Comparison of ENCODE assay signal across 1 cellular context in genomic region chr16:588639-588888, GRCh38.
TF ChIP-seq lines count a peak whose summit lies in the region.

No MANE protein-coding gene starts in this region.

TF ChIP-seq in HepG2, 621 proteins besides CTCF, POLR2A, EP300 and RAD21 (continued from another document and continues in another):
- TF ChIP-seq ZNF710 (CRISPR knock-in tag; IDR thresholded peaks at IDR 0.05; ENCODE audit: borderline replicate concordance) (no peak), JARID2 (CRISPR knock-in tag; IDR thresholded peaks at IDR 0.05; ENCODE audit: insufficient replicate concordance) (no peak), NFYC (CRISPR knock-in tag; IDR thresholded peaks at IDR 0.05) (no peak), TBL1XR1 (IDR thresholded peaks at IDR 0.05; ENCODE audit: borderline replicate concordance, low read length, partially characterized antibody) (no peak), ZFP90 (CRISPR knock-in tag; IDR thresholded peaks at IDR 0.05; ENCODE audit: borderline replicate concordance) (no peak), KLF11 (CRISPR knock-in tag; IDR thresholded peaks at IDR 0.05) (no peak), ATF7-NPFF (CRISPR knock-in tag; IDR thresholded peaks at IDR 0.05; ENCODE audit: low read depth) (0 out of 2 replicates have a peak, but pooled peaks have one; percentile 15), MAX (IDR thresholded peaks at IDR 0.05) (no peak), ZNF432 (CRISPR knock-in tag; IDR thresholded peaks at IDR 0.05; ENCODE audit: borderline replicate concordance) (no peak), SRSF9 (IDR thresholded peaks at IDR 0.05; ENCODE audit: borderline replicate concordance, insufficient read depth, low read depth, low read length, poor library complexity, severe bottlenecking) (no peak), MTF2 (CRISPR knock-in tag; IDR thresholded peaks at IDR 0.05; ENCODE audit: borderline replicate concordance) (no peak), HOXA5 (CRISPR knock-in tag; IDR thresholded peaks at IDR 0.05) (no peak; the same call in 1 of the 2 replicates), ZNF607 (CRISPR knock-in tag; IDR thresholded peaks at IDR 0.05; ENCODE audit: borderline replicate concordance) (no peak), ZNF564 (CRISPR knock-in tag; IDR thresholded peaks at IDR 0.05) (no peak), EEA1 (CRISPR knock-in tag; IDR thresholded peaks at IDR 0.05; ENCODE audit: borderline replicate concordance) (no peak), ZNF430 (CRISPR knock-in tag; IDR thresholded peaks at IDR 0.05) (no peak; the same call in 1 of the 2 replicates), SPEN (CRISPR knock-in tag; IDR thresholded peaks at IDR 0.05; ENCODE audit: low read depth) (no peak), MLX (CRISPR knock-in tag; IDR thresholded peaks at IDR 0.05) (no peak), HOXA7 (CRISPR knock-in tag; IDR thresholded peaks at IDR 0.05) (no peak), MTERF4 (CRISPR knock-in tag; IDR thresholded peaks at IDR 0.05) (0 out of 2 replicates have a peak, but pooled peaks have one; percentile 22), ZSCAN25 (CRISPR knock-in tag; IDR thresholded peaks at IDR 0.05) (no peak), CREB3 (CRISPR knock-in tag; IDR thresholded peaks at IDR 0.05) (no peak), ZNF619 (CRISPR knock-in tag; IDR thresholded peaks at IDR 0.05) (no peak), HIC2 (CRISPR knock-in tag; IDR thresholded peaks at IDR 0.05; ENCODE audit: low read depth) (no peak), PRDM10 (CRISPR knock-in tag; IDR thresholded peaks at IDR 0.05; ENCODE audit: low read depth) (no peak), MAZ (IDR thresholded peaks at IDR 0.05; ENCODE audit: borderline replicate concordance, low read depth, low read length) (no peak), MAZ (CRISPR knock-in tag; IDR thresholded peaks at IDR 0.05; ENCODE audit: low read depth) (no peak), SALL1 (CRISPR knock-in tag; IDR thresholded peaks at IDR 0.05) (no peak), ZNF546 (CRISPR knock-in tag; conservative IDR thresholded peaks at IDR 0.05) (peak; percentile 44; the same call in 1 of the 2 replicates), TIGD3 (CRISPR knock-in tag; IDR thresholded peaks at IDR 0.05; ENCODE audit: borderline replicate concordance) (no peak), ZSCAN5A (CRISPR knock-in tag; IDR thresholded peaks at IDR 0.05; ENCODE audit: borderline replicate concordance) (no peak), TCF7L2 (IDR thresholded peaks at IDR 0.05; ENCODE audit: low read depth, low read length) (no peak), TEF (CRISPR knock-in tag; IDR thresholded peaks at IDR 0.05) (no peak), NFRKB (IDR thresholded peaks at IDR 0.05) (no peak), ZNF224 (CRISPR knock-in tag; IDR thresholded peaks at IDR 0.05) (no peak), PLRG1 (conservative IDR thresholded peaks at IDR 0.05) (no peak), MYNN (CRISPR knock-in tag; IDR thresholded peaks at IDR 0.05; ENCODE audit: low read depth) (no peak), TSC22D2 (CRISPR knock-in tag; IDR thresholded peaks at IDR 0.05; ENCODE audit: borderline replicate concordance) (no peak), ZNF792 (CRISPR knock-in tag; IDR thresholded peaks at IDR 0.05) (no peak), RFXAP (CRISPR knock-in tag; IDR thresholded peaks at IDR 0.05; ENCODE audit: borderline replicate concordance) (no peak), ZNF780A (CRISPR knock-in tag; IDR thresholded peaks at IDR 0.05) (no peak), ZNF782 (CRISPR knock-in tag; IDR thresholded peaks at IDR 0.05; ENCODE audit: borderline replicate concordance) (no peak), KDM4B (CRISPR knock-in tag; IDR thresholded peaks at IDR 0.05) (no peak), GTF2F1 (IDR thresholded peaks at IDR 0.05; ENCODE audit: low read length) (no peak), ATM (IDR thresholded peaks at IDR 0.05; ENCODE audit: borderline replicate concordance) (no peak), DNMT3B (CRISPR knock-in tag; conservative IDR thresholded peaks at IDR 0.05) (no peak), HMG20A (CRISPR knock-in tag; IDR thresholded peaks at IDR 0.05; ENCODE audit: borderline replicate concordance) (no peak), ISL2 (CRISPR knock-in tag; IDR thresholded peaks at IDR 0.05) (no peak), TCF12 (IDR thresholded peaks at IDR 0.05) (no peak), TCF12 (CRISPR knock-in tag; IDR thresholded peaks at IDR 0.05) (peak; percentile 44; the same call in 1 of the 2 replicates), CBX1 (IDR thresholded peaks at IDR 0.05; ENCODE audit: low read depth) (no peak), ZNF235 (CRISPR knock-in tag; IDR thresholded peaks at IDR 0.05; ENCODE audit: borderline replicate concordance) (no peak), PCBP1 (IDR thresholded peaks at IDR 0.05; ENCODE audit: borderline replicate concordance, low read depth, low read length) (no peak), HNRNPH1 (optimal IDR thresholded peaks at IDR 0.05; ENCODE audit: low read depth, low read length) (no peak), ZBTB2 (CRISPR knock-in tag; IDR thresholded peaks at IDR 0.05; ENCODE audit: low read depth) (no peak)
